28 cellular contexts compared by ENCODE assay signal in the genomic region with DNA sequence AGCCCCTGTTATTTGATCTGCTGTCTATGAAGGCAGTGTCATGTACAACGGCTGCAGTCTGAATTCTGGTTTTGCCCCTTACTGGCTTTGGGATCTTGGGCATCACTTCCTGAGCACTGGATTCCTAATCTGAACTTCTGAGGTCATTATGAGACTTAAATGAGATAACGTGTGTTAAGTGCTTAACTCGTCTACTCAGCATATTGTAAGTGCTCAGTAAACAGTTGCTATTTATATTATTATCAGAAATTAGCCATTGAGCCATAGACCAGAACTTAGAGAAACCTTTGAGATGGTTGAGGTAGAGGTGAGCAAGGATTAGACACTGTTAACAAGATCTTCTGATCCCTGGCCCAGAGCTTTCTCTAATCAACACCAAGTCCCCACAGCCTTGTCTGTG.
"Had no signal": no experiment of that assay in that cellular context is flagged by ENCODE, and none has a peak within 500 bp of the region (broad histone marks: within the 10 kb centered on the region; RNA-seq: fewer than 3 reads in every experiment).

No MANE protein-coding gene starts in this region.

- ATAC-seq: effector memory CD8-positive, alpha-beta T cell; esophagus mucosa; foreskin keratinocyte; gastrocnemius medialis; gastroesophageal sphincter; heart left ventricle; heart right ventricle had no signal

- H3K27ac ChIP-seq: colonic mucosa, coronary artery, dorsolateral prefrontal cortex, epithelial cell of prostate, esophagus muscularis mucosa, esophagus squamous epithelium, foreskin keratinocyte, gastrocnemius medialis, gastroesophageal sphincter, heart left ventricle, heart right ventricle had no signal

- H3K36me3 ChIP-seq: colonic mucosa, esophagus muscularis mucosa, esophagus squamous epithelium, gastrocnemius medialis, gastroesophageal sphincter, heart left ventricle, heart right ventricle had no signal

- H3K9me3 ChIP-seq: colonic mucosa, esophagus muscularis mucosa, esophagus squamous epithelium, gastrocnemius medialis, gastroesophageal sphincter, heart left ventricle, heart right ventricle had no signal

- H3K4me3 ChIP-seq: colonic mucosa, coronary artery, dorsolateral prefrontal cortex, esophagus muscularis mucosa, esophagus squamous epithelium, gastrocnemius medialis, gastroesophageal sphincter, heart left ventricle, heart right ventricle had no signal

- H3K4me1 ChIP-seq: colonic mucosa, esophagus muscularis mucosa, esophagus squamous epithelium, foreskin keratinocyte, gastrocnemius medialis, gastroesophageal sphincter, heart left ventricle, heart right ventricle had no signal

- H3K27me3 ChIP-seq: colonic mucosa, esophagus squamous epithelium, foreskin keratinocyte, gastrocnemius medialis, gastroesophageal sphincter had no signal

- FAIRE-seq: colon, endometrium, endothelial cell of umbilical vein, frontal cortex had no signal

- DNase-seq: colonic mucosa; cortex of kidney; dermis blood vessel endothelial cell; dorsolateral prefrontal cortex; effector CD4-positive, alpha-beta T cell; effector CD8-positive, alpha-beta T cell; effector memory CD4-positive, alpha-beta T cell; effector memory CD8-positive, alpha-beta T cell; endodermal cell; erythroblast; esophagus squamous epithelium; foreskin fibroblast; foreskin keratinocyte; foreskin melanocyte; gastrocnemius medialis; glutamatergic neuron; head of caudate nucleus; heart left ventricle; heart right ventricle had no signal
